Comparison of ENCODE assay signal across 19 cellular contexts in the genomic region with DNA sequence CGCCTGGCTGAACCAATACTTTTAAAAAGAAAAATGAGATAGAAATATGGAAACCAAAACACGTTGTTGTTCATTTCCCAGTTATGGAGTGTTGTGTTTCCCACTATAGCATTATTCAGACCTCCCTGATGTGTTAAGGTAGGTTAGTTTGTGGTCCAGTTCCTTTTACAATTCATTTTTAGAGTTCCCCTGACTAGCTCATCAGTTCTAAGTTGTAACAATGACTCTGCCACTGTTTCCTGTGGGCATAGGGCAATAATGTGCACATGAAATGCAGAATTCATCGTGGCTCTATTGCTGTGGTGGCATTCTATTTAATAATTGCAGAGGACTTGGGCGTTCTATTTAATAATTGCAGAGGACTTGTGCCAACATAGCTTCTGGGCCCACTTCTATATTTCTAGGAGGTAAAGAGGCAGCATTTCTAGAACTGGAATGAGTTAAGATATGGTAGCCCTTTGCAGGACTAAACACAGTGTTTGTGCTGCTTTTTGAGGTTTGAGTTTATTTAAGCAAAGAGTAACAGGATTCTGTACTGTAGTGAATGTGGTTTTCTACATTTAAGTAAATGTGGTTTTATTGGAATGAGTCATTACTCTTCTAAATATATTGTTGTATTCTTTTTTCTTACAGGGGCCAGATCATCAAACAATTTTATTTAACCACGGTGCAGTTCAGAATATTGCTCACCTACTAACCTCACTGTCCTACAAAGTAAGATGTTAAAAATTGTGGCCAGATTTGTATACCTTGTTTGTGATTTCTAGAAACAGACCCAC. TPM values are rescaled to one million over a fixed set of nuclear protein-coding genes. Genes with fewer than 3 reads are reported as not detected.
DNase-seq lines count a peak whose midpoint lies in the region; ATAC-seq lines count a peak whose summit lies in the region.
"Had no signal": no experiment of that assay in that cellular context is flagged by ENCODE, and none has a peak within 500 bp of the region (broad histone marks: within the 10 kb centered on the region; RNA-seq: fewer than 3 reads in every experiment).

No MANE protein-coding gene starts in this region.

- H3K9me3 Mint-ChIP-seq in activated T-helper 2 cell treated with anti-CD3 and anti-CD28 coated beads, Interferon-gamma antibody, Interleukin-2, Interleukin-4, amounts not matched to agents 10 μg/mL and 5 μg/mL and 100 μg/mL, durations not matched to agents 14 hours and 24 hours and 36 hours, result no peaks in the 10 kb centered on the region
- no peaks in the 10 kb centered on the region for H3K9me3 Mint-ChIP-seq in naive thymus-derived CD4-positive, alpha-beta T cell
- H3K9me3 Mint-ChIP-seq: brain; CD4-positive, alpha-beta memory T cell; IgD-negative memory B cell; stimulated activated memory B cell treated with anti-CD40 and anti-IgM and Interleukin-4, amounts not matched to agents 10 μg/mL and 1 μg/mL and 100 μg/mL, for 72 hours had no signal

- CTCF ChIA-PET in naive thymus-derived CD4-positive, alpha-beta T cell (lab: Charles Lee), result no interaction called here

- POLR2A ChIA-PET in naive thymus-derived CD4-positive, alpha-beta T cell (lab: Charles Lee), result interaction anchor here (0.7 kb wide), 1 partner anchor 24 kb away, joined by 4 read pairs; no protein-coding TSS in a partner anchor

- H3K27ac ChIP-seq in naive thymus-derived CD4-positive, alpha-beta T cell (ENCODE audit: low read depth, low read length), result no peak overlapping the region
- H3K27ac ChIP-seq: skin epidermis had no signal

- peak overlapping the region; percentile 40 for H3K27ac Mint-ChIP-seq in activated T-helper 2 cell treated with anti-CD3 and anti-CD28 coated beads, Interferon-gamma antibody, Interleukin-2, Interleukin-4, amounts not matched to agents 10 μg/mL and 5 μg/mL and 100 μg/mL, durations not matched to agents 14 hours and 24 hours and 36 hours
- no peak overlapping the region for H3K27ac Mint-ChIP-seq in naive thymus-derived CD4-positive, alpha-beta T cell
- H3K27ac Mint-ChIP-seq: brain; IgD-negative memory B cell; stimulated activated memory B cell treated with anti-CD40 and anti-IgM and Interleukin-4, amounts not matched to agents 10 μg/mL and 1 μg/mL and 100 μg/mL, for 72 hours had no signal

- no peak overlapping the region for H3K4me3 Mint-ChIP-seq in activated T-helper 2 cell treated with anti-CD3 and anti-CD28 coated beads, Interferon-gamma antibody, Interleukin-2, Interleukin-4, amounts not matched to agents 10 μg/mL and 5 μg/mL and 100 μg/mL, durations not matched to agents 14 hours and 24 hours and 36 hours (ENCODE audit: low read depth)
- no peak overlapping the region for H3K4me3 Mint-ChIP-seq in naive thymus-derived CD4-positive, alpha-beta T cell
- H3K4me3 Mint-ChIP-seq: brain; CD4-positive, alpha-beta memory T cell; IgD-negative memory B cell; stimulated activated memory B cell treated with anti-CD40 and anti-IgM and Interleukin-4, amounts not matched to agents 10 μg/mL and 1 μg/mL and 100 μg/mL, for 72 hours had no signal

- H3K36me3 ChIP-seq in naive thymus-derived CD4-positive, alpha-beta T cell (ENCODE audit: control insufficient read depth in 2 of 3, insufficient read depth in 3 of 3, low read length in 3 of 3), result peaks cover 10 to 64% (median 11%) of the 10 kb centered on the region in 3 experiments

- no peak overlapping the region for H3K4me3 ChIP-seq in naive thymus-derived CD4-positive, alpha-beta T cell (ENCODE audit: low read length)
- H3K4me3 ChIP-seq: skin epidermis had no signal

- peaks cover 13% of the 10 kb centered on the region for H3K4me1 Mint-ChIP-seq in activated T-helper 2 cell treated with anti-CD3 and anti-CD28 coated beads, Interferon-gamma antibody, Interleukin-2, Interleukin-4, amounts not matched to agents 10 μg/mL and 5 μg/mL and 100 μg/mL, durations not matched to agents 14 hours and 24 hours and 36 hours (ENCODE audit: low read depth)
- peaks cover 0 to 9% (median 0%) of the 10 kb centered on the region in 7 donors for H3K4me1 Mint-ChIP-seq in naive thymus-derived CD4-positive, alpha-beta T cell
- H3K4me1 Mint-ChIP-seq: brain; IgD-negative memory B cell; stimulated activated memory B cell treated with anti-CD40 and anti-IgM and Interleukin-4, amounts not matched to agents 10 μg/mL and 1 μg/mL and 100 μg/mL, for 72 hours had no signal

- DNase-seq in activated CD4-positive, CD25-positive, alpha-beta regulatory T cell treated with anti-CD3 and anti-CD28 coated beads, Interleukin-2, amount 50 U/mL, for 72 hours, result no peak
- no peak for DNase-seq in activated T-helper 2 cell treated with anti-CD3 and anti-CD28 coated beads, Interferon-gamma antibody, Interleukin-2, Interleukin-4, amounts not matched to agents 10 μg/mL and 5 μg/mL and 100 μg/mL, durations not matched to agents 14 hours and 24 hours and 36 hours (ENCODE audit: low spot score)
- DNase-seq in hepatic stellate cell (ENCODE audit: low spot score) (peak; percentile 6), NCI-H1417 treated with DMSO at 0.1 percent for 48 hours (lab: John Stamatoyannopoulos, UW) (no peak)
- DNase-seq in naive thymus-derived CD4-positive, alpha-beta T cell, result no peak
- DNase-seq: 8988T; activated CD4-positive, alpha-beta T cell treated with anti-CD3 and anti-CD28 coated beads for 48 hours; CD4-positive, alpha-beta memory T cell; NCI-H1092 treated with DMSO at 0.1 percent for 48 hours; NCI-H345; T1000; trophoblast cell had no signal

- peaks cover 51% of the 10 kb centered on the region for H3K36me3 Mint-ChIP-seq in activated T-helper 2 cell treated with anti-CD3 and anti-CD28 coated beads, Interferon-gamma antibody, Interleukin-2, Interleukin-4, amounts not matched to agents 10 μg/mL and 5 μg/mL and 100 μg/mL, durations not matched to agents 14 hours and 24 hours and 36 hours (ENCODE audit: low read depth)
- H3K36me3 Mint-ChIP-seq in naive thymus-derived CD4-positive, alpha-beta T cell, result peaks cover 9 to 46% (median 33%) of the 10 kb centered on the region in 5 donors

- no peaks in the 10 kb centered on the region for H3K9me3 ChIP-seq in naive thymus-derived CD4-positive, alpha-beta T cell (ENCODE audit: control insufficient read depth in 2 of 3, low read length in 3 of 3)

- ATAC-seq in activated CD4-positive, CD25-positive, alpha-beta regulatory T cell treated with anti-CD3 and anti-CD28 coated beads, Interleukin-2, amount 50 U/mL, for 24 hours, result peak; percentile 67 to 80
- peak; percentile 47 for ATAC-seq in HG02610 (IDR thresholded peaks at IDR 0.05; ENCODE audit: unreplicated experiment)
- ATAC-seq in naive thymus-derived CD4-positive, alpha-beta T cell, result no peak
- no peak for ATAC-seq in GM19324 (IDR thresholded peaks at IDR 0.05; ENCODE audit: low FRiP score, unreplicated experiment)
- ATAC-seq: stimulated activated memory B cell treated with anti-CD40 and anti-IgM and Interleukin-4, amounts not matched to agents 10 μg/mL and 1 μg/mL and 100 μg/mL, for 72 hours had no signal

- no peaks in the 10 kb centered on the region for H3K27me3 ChIP-seq in naive thymus-derived CD4-positive, alpha-beta T cell (ENCODE audit: control insufficient read depth in 2 of 2, insufficient read depth in 2 of 2, low read length in 2 of 2)

- H3K27me3 Mint-ChIP-seq in activated T-helper 2 cell treated with anti-CD3 and anti-CD28 coated beads, Interferon-gamma antibody, Interleukin-2, Interleukin-4, amounts not matched to agents 10 μg/mL and 5 μg/mL and 100 μg/mL, durations not matched to agents 14 hours and 24 hours and 36 hours (ENCODE audit: low read depth), result no peaks in the 10 kb centered on the region
- H3K27me3 Mint-ChIP-seq in naive thymus-derived CD4-positive, alpha-beta T cell, result no peaks in the 10 kb centered on the region
- H3K27me3 Mint-ChIP-seq: brain; CD4-positive, alpha-beta memory T cell; IgD-negative memory B cell; stimulated activated memory B cell treated with anti-CD40 and anti-IgM and Interleukin-4, amounts not matched to agents 10 μg/mL and 1 μg/mL and 100 μg/mL, for 72 hours had no signal

- intact Hi-C loops in activated T-helper 2 cell treated with anti-CD3 and anti-CD28 coated beads, Interferon-gamma antibody, Interleukin-2, Interleukin-4, amounts not matched to agents 10 μg/mL and 5 μg/mL and 100 μg/mL, durations not matched to agents 14 hours and 24 hours and 36 hours (cut with micrococcal nuclease), result loop anchor here (2.0 kb wide), 2 partner anchors 48 to 62 kb away; a partner anchor contains a TSS
- intact Hi-C loops in naive thymus-derived CD4-positive, alpha-beta T cell (cut with micrococcal nuclease), result no loop called here

- H3K4me1 ChIP-seq in naive thymus-derived CD4-positive, alpha-beta T cell (ENCODE audit: control insufficient read depth in 2 of 2, insufficient read depth in 2 of 2, low read length in 2 of 2), result no peaks in the 10 kb centered on the region

RNA-seq across cellular contexts. Expression of a gene that starts 47.5 kb away (rescaled TPM):
- 39.8 and 40.6 TPM in 2 replicates for total RNA-seq in activated T-helper 2 cell treated with anti-CD3 and anti-CD28 coated beads, Interferon-gamma antibody, Interleukin-2, Interleukin-4, amounts not matched to agents 10 μg/mL and 5 μg/mL and 100 μg/mL, durations not matched to agents 14 hours and 24 hours and 36 hours
- 10 to 100 TPM; 51.9 to 72.3 (median 67.0) TPM for total RNA-seq in naive thymus-derived CD4-positive, alpha-beta T cell
- polyA plus RNA-seq in naive thymus-derived CD4-positive, alpha-beta T cell, result 10 to 100 TPM; 43.3 to 44.1 TPM

RNA-seq across cellular contexts. Expression of a gene that starts 59.9 kb away (rescaled TPM):
- total RNA-seq in activated T-helper 2 cell treated with anti-CD3 and anti-CD28 coated beads, Interferon-gamma antibody, Interleukin-2, Interleukin-4, amounts not matched to agents 10 μg/mL and 5 μg/mL and 100 μg/mL, durations not matched to agents 14 hours and 24 hours and 36 hours, result 22.0 and 22.3 TPM in 2 replicates
- 10 to 100 TPM; 15.4 to 28.2 (median 20.8) TPM for total RNA-seq in naive thymus-derived CD4-positive, alpha-beta T cell
- 10 to 100 TPM; 14.7 to 23.2 TPM for polyA plus RNA-seq in naive thymus-derived CD4-positive, alpha-beta T cell

Comparison
In these comparisons a context has a peak if more than half of its experiments do, and no peak if none do; other contexts are left out.
1. ATAC-seq: peak in activated CD4-positive, CD25-positive, alpha-beta regulatory T cell treated with anti-CD3 and anti-CD28 coated beads, Interleukin-2, amount 50 U/mL, for 24 hours (2 of 2) and HG02610 (single experiment); none in naive thymus-derived CD4-positive, alpha-beta T cell (single experiment) and GM19324 (single experiment).